ENCODE assay signal across 28 cellular contexts in genomic region chr10:29223311-29223710, GRCh38.
"Had no signal": no experiment of that assay in that cellular context is flagged by ENCODE, and none has a peak within 500 bp of the region (broad histone marks: within the 10 kb centered on the region; RNA-seq: fewer than 3 reads in every experiment).

No MANE protein-coding gene starts in this region.

- FAIRE-seq: colon, endometrium, endothelial cell of umbilical vein, frontal cortex had no signal

- H3K9me3 ChIP-seq: colonic mucosa, esophagus muscularis mucosa, esophagus squamous epithelium, gastrocnemius medialis, gastroesophageal sphincter, heart left ventricle, heart right ventricle had no signal

- H3K27ac ChIP-seq: colonic mucosa, coronary artery, dorsolateral prefrontal cortex, epithelial cell of prostate, esophagus muscularis mucosa, esophagus squamous epithelium, foreskin keratinocyte, gastrocnemius medialis, gastroesophageal sphincter, heart left ventricle, heart right ventricle had no signal

- H3K27me3 ChIP-seq: colonic mucosa had no signal

- DNase-seq: colonic mucosa; cortex of kidney; dermis blood vessel endothelial cell; dorsolateral prefrontal cortex; effector CD4-positive, alpha-beta T cell; effector CD8-positive, alpha-beta T cell; effector memory CD4-positive, alpha-beta T cell; effector memory CD8-positive, alpha-beta T cell; endodermal cell; erythroblast; esophagus squamous epithelium; foreskin fibroblast; foreskin keratinocyte; foreskin melanocyte; gastrocnemius medialis; glutamatergic neuron; head of caudate nucleus; heart left ventricle; heart right ventricle had no signal

- H3K36me3 ChIP-seq: colonic mucosa, esophagus muscularis mucosa, esophagus squamous epithelium, gastrocnemius medialis, gastroesophageal sphincter, heart left ventricle, heart right ventricle had no signal

- ATAC-seq: effector memory CD8-positive, alpha-beta T cell; esophagus mucosa; foreskin keratinocyte; gastrocnemius medialis; gastroesophageal sphincter; heart left ventricle; heart right ventricle had no signal

- H3K4me1 ChIP-seq: colonic mucosa, esophagus muscularis mucosa, esophagus squamous epithelium, foreskin keratinocyte, gastrocnemius medialis, gastroesophageal sphincter, heart left ventricle, heart right ventricle had no signal

- H3K4me3 ChIP-seq: colonic mucosa, coronary artery, dorsolateral prefrontal cortex, esophagus muscularis mucosa, esophagus squamous epithelium, gastrocnemius medialis, gastroesophageal sphincter, heart left ventricle, heart right ventricle had no signal
